Comparison of ENCODE assay signal across 25 cellular contexts in genomic region chr3:9125278-9125951, GRCh38.
A peak's percentile ranks its signal among the peaks of the same experiment; 100 is the strongest.
DNase-seq lines count a peak whose midpoint lies in the region; ATAC-seq and TF ChIP-seq lines count a peak whose summit lies in the region.
"Had no signal": no experiment of that assay in that cellular context is flagged by ENCODE, and none has a peak within 500 bp of the region (broad histone marks: within the 10 kb centered on the region; RNA-seq: fewer than 3 reads in every experiment).

No MANE protein-coding gene starts in this region.

- H3K4me1 Mint-ChIP-seq in T-helper 17 cell (peaks cover 2% of the 10 kb centered on the region), endodermal cell (peaks cover 17% of the 10 kb centered on the region), nephron progenitor cell (peaks cover 79% of the 10 kb centered on the region)

- no peaks in the 10 kb centered on the region for H3K9me3 ChIP-seq in T-helper 17 cell (ENCODE audit: control insufficient read depth, low read length, poor library complexity, severe bottlenecking)
- H3K9me3 ChIP-seq in endodermal cell (ENCODE audit: control insufficient read depth, low read length), result no peaks in the 10 kb centered on the region
- H3K9me3 ChIP-seq: SJCRH30 had no signal

- TF ChIP-seq CTCF in endodermal cell (conservative IDR thresholded peaks at IDR 0.05), result no peak
- TF ChIP-seq CTCF in nephron progenitor cell (IDR thresholded peaks at IDR 0.05), result no peak

- H3K36me3 Mint-ChIP-seq in T-helper 17 cell (ENCODE audit: low read depth) (peaks cover 2% of the 10 kb centered on the region), endodermal cell (ENCODE audit: low read depth) (no peaks in the 10 kb centered on the region), nephron progenitor cell (ENCODE audit: low read depth) (peaks cover 18% of the 10 kb centered on the region)
- H3K36me3 Mint-ChIP-seq: CD4-positive, alpha-beta memory T cell had no signal

- H3K36me3 ChIP-seq in endodermal cell (ENCODE audit: control insufficient read depth, insufficient read depth, low read length), result no peaks in the 10 kb centered on the region
- H3K36me3 ChIP-seq: SJCRH30 had no signal

- H3K27me3 Mint-ChIP-seq in T-helper 17 cell, result no peaks in the 10 kb centered on the region
- H3K27me3 Mint-ChIP-seq in endodermal cell (ENCODE audit: insufficient read depth), result peaks cover 7% of the 10 kb centered on the region
- peaks cover 4% of the 10 kb centered on the region for H3K27me3 Mint-ChIP-seq in nephron progenitor cell (ENCODE audit: low read depth, poor library complexity)
- H3K27me3 Mint-ChIP-seq: CD4-positive, alpha-beta memory T cell had no signal

- no peak for DNase-seq in T-helper 17 cell
- DNase-seq in endodermal cell, result no peak
- no peak for DNase-seq in nephron progenitor cell
- DNase-seq in stimulated activated CD4-positive, alpha-beta T cell treated with anti-CD3 and anti-CD28 coated beads, Interleukin-15, amount 100 ng/mL, for 24 hours, result no peak
- no peak for DNase-seq in NCI-H446 treated with DMSO at 0.1 percent for 48 hours (lab: John Stamatoyannopoulos, UW)
- DNase-seq: CD4-positive, alpha-beta memory T cell; COR-L47; DMS53; GDM1; GOT3; KBM-7; MV-4-11; NCI-H1105; NCI-H1436 treated with DMSO at 0.1 percent for 48 hours; NCI-H187 treated with DMSO at 0.1 percent for 48 hours; NCI-H2171 treated with DMSO at 0.1 percent for 48 hours; NCI-H526; NCI-H82; PC-9; SJCRH30 had no signal

- peak overlapping the region; percentile 61 for H3K27ac ChIP-seq in endodermal cell (ENCODE audit: low read depth, low read length)
- H3K27ac ChIP-seq: PC-9, SJCRH30 had no signal

- peak overlapping the region; percentile 3 for H3K4me3 Mint-ChIP-seq in T-helper 17 cell
- H3K4me3 Mint-ChIP-seq in endodermal cell, result no peak overlapping the region
- H3K4me3 Mint-ChIP-seq in nephron progenitor cell, result peak overlapping the region; percentile 21
- H3K4me3 Mint-ChIP-seq: CD4-positive, alpha-beta memory T cell had no signal

- H3K9me3 Mint-ChIP-seq in endodermal cell (no peaks in the 10 kb centered on the region), nephron progenitor cell (no peaks in the 10 kb centered on the region)
- H3K9me3 Mint-ChIP-seq: CD4-positive, alpha-beta memory T cell had no signal

- H3K27ac Mint-ChIP-seq in T-helper 17 cell, result no peak overlapping the region
- H3K27ac Mint-ChIP-seq in endodermal cell, result no peak overlapping the region
- peak overlapping the region; percentile 66 for H3K27ac Mint-ChIP-seq in nephron progenitor cell

- no peak for ATAC-seq in T-helper 17 cell
- ATAC-seq in HG03108 (IDR thresholded peaks at IDR 0.05; ENCODE audit: unreplicated experiment), result no peak
- no peak for ATAC-seq in HG02759 (IDR thresholded peaks at IDR 0.05; ENCODE audit: unreplicated experiment)
- ATAC-seq: GM12878, Right ventricle myocardium inferior, SK-N-SH treated with all-trans-retinoic acid at 6 μM for 48 hours had no signal

- peaks cover 4% of the 10 kb centered on the region for H3K27me3 ChIP-seq in endodermal cell (ENCODE audit: control insufficient read depth, insufficient read depth, low read length, poor library complexity, severe bottlenecking)

- peak overlapping the region; percentile 21 for H3K4me3 ChIP-seq in endodermal cell (ENCODE audit: low read length)
- H3K4me3 ChIP-seq: GM12878, PC-9, SJCRH30 had no signal

- 65 to 80% methylated on average over 7 of the region's 7 CpGs for WGBS in endodermal cell (ENCODE audit: insufficient coverage in 1 of 2, insufficient read length in 1 of 2), 2 experiments

- no peak overlapping the region for H3K9ac ChIP-seq in endodermal cell (ENCODE audit: extremely low read depth, low read length, poor library complexity, severe bottlenecking)

- peaks cover 11% of the 10 kb centered on the region for H3K4me1 ChIP-seq in endodermal cell (ENCODE audit: control insufficient read depth, insufficient read depth, low read length)
- H3K4me1 ChIP-seq: SJCRH30 had no signal
